ENCODE assay signal across 1 cellular context in the genomic region with DNA sequence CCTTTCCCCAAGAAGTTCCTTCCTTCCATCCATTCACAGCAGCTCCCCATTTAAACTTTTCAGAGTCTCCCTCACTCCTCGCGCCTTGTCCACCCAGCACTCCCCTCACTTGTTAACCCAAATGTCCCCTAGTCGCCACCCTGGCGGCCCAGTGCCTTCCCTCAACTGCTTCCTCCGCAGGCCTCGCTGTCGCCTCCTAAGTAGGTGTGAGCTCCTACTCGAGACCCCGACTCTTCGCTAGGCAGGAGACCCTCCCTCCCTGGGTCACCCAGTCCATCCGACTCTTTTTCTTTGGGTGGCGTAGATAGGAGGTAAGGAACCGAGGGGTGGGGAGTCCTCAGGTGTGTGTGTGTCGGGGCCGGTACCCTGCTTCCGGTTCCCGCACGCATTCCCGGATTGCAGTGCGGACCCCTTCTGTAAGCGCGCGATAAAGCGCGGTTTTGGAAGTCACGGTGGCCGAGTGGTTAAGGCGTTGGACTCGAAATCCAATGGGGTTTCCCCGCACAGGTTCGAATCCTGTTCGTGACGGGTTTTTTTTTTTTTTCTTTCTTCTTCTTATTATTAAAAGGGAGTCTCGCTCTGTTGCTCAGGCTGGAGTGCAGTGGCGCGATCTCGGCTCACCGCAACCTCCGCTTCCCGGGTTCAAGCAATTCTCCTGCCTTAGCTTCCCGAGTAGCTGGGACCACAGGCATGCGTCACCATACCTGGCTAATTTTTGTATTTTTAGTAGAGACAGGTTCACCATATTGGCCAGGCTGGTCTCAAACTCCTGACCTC.
A peak's percentile ranks its signal among the peaks of the same experiment; 100 is the strongest.
TF ChIP-seq lines count a peak whose summit lies in the region.

No MANE protein-coding gene starts in this region.

TF ChIP-seq in HEK293, 187 proteins besides CTCF, POLR2A, EP300 and RAD21 (continued from another document):
- TF ChIP-seq, protein P1, sequence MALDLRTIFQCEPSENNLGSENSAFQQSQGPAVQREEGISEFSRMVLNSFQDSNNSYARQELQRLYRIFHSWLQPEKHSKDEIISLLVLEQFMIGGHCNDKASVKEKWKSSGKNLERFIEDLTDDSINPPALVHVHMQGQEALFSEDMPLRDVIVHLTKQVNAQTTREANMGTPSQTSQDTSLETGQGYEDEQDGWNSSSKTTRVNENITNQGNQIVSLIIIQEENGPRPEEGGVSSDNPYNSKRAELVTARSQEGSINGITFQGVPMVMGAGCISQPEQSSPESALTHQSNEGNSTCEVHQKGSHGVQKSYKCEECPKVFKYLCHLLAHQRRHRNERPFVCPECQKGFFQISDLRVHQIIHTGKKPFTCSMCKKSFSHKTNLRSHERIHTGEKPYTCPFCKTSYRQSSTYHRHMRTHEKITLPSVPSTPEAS (tag by site-specific recombination; IDR thresholded peaks at IDR 0.05), result peak; percentile 67
- TF ChIP-seq SP3 (tag by site-specific recombination; IDR thresholded peaks at IDR 0.05), result peak; percentile 34
- peak; percentile 74 for TF ChIP-seq ZFP37 (tag by site-specific recombination; IDR thresholded peaks at IDR 0.05)
- no peak for TF ChIP-seq ZNF404 (tag by site-specific recombination; IDR thresholded peaks at IDR 0.05)
- peak; percentile 73 for TF ChIP-seq ZBTB7A (tag by site-specific recombination; IDR thresholded peaks at IDR 0.05; ENCODE audit: low read depth)
- TF ChIP-seq ZNF571 (tag by site-specific recombination; IDR thresholded peaks at IDR 0.05), result no peak
- TF ChIP-seq, protein P2, sequence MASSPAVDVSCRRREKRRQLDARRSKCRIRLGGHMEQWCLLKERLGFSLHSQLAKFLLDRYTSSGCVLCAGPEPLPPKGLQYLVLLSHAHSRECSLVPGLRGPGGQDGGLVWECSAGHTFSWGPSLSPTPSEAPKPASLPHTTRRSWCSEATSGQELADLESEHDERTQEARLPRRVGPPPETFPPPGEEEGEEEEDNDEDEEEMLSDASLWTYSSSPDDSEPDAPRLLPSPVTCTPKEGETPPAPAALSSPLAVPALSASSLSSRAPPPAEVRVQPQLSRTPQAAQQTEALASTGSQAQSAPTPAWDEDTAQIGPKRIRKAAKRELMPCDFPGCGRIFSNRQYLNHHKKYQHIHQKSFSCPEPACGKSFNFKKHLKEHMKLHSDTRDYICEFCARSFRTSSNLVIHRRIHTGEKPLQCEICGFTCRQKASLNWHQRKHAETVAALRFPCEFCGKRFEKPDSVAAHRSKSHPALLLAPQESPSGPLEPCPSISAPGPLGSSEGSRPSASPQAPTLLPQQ (tag by site-specific recombination; IDR thresholded peaks at IDR 0.05), result peak; percentile 89
- no peak for TF ChIP-seq ZNF19 (tag by site-specific recombination; IDR thresholded peaks at IDR 0.05; ENCODE audit: low read depth)
- no peak for TF ChIP-seq ZNF510 (tag by site-specific recombination; IDR thresholded peaks at IDR 0.05; ENCODE audit: insufficient replicate concordance)
- peak; percentile 17; the same call in 1 of the 2 replicates for TF ChIP-seq ZNF548 (tag by site-specific recombination; IDR thresholded peaks at IDR 0.05)
- TF ChIP-seq, protein P3, sequence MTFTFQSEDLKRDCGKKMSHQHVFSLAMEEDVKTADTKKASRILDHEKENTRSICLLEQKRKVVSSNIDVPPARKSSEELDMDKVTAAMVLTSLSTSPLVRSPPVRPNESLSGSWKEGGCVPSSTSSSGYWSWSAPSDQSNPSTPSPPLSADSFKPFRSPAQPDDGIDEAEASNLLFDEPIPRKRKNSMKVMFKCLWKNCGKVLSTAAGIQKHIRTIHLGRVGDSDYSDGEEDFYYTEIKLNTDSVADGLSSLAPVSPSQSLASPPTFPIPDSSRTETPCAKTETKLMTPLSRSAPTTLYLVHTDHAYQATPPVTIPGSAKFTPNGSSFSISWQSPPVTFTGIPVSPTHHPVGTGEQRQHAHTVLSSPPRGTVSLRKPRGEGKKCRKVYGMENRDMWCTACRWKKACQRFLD (tag by site-specific recombination; IDR thresholded peaks at IDR 0.05), result no peak
- no peak for TF ChIP-seq GLI2 (tag by site-specific recombination; IDR thresholded peaks at IDR 0.05; ENCODE audit: borderline replicate concordance, low read depth)
- TF ChIP-seq ZNF558 (tag by site-specific recombination; IDR thresholded peaks at IDR 0.05), result peak; percentile 80; the same call in 1 of the 2 replicates
- TF ChIP-seq ZNF16 (tag by site-specific recombination; IDR thresholded peaks at IDR 0.05; ENCODE audit: low read depth), result peak; percentile 46
- TF ChIP-seq ZNF529 (tag by site-specific recombination; IDR thresholded peaks at IDR 0.05; ENCODE audit: insufficient replicate concordance), result no peak
